ENCODE assay signal across 8 cellular contexts in the genomic region with DNA sequence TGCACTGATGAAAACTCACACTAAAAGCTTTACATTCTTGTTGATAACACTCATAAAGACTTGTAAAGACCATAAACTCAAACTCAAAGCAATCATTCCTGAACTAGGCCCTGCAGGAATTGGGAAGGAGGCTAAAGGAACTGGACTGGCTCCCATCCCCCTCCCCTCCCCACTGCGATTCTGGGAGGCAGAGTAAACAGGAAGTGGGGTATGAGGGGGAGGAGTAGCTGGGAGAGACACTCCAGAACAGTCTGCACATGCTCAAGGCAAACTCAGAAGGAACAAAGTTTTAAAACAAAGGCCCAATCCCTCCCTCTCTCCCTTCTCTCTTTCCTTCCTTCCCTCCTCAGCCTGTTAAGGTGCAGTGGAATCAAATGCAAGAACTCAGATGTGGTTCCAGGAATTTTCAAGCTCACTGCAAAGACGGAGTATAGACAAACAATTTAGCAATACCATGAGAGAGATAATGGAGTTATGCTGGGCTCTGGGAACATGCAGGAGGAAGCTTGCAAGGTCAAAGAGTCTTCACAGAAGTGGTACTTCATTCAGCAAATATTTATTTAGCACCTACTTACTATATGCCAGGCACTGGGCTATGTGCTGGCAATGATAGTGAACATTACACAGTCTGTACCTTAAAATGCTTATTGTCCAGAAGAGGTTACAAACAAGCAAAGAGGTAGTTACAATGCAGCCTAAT. TPM values are rescaled to one million over a fixed set of nuclear protein-coding genes. Genes with fewer than 3 reads are reported as not detected.
A peak's percentile ranks its signal among the peaks of the same experiment; 100 is the strongest.
DNase-seq lines count a peak whose midpoint lies in the region; ATAC-seq and TF ChIP-seq lines count a peak whose summit lies in the region.

No MANE protein-coding gene starts in this region.

- intact Hi-C loops in left cardiac atrium (cut with DNase I): no loop called here
- intact Hi-C loops in stomach (cut with DNase I; ENCODE audit: low total_unique reads): no loop called here

- TF ChIP-seq CTCF in Peyer's patch (IDR thresholded peaks at IDR 0.05): no peak
- no peak for TF ChIP-seq CTCF in stomach (IDR thresholded peaks at IDR 0.05)

- H3K27me3 ChIP-seq in Peyer's patch (no peaks in the 10 kb centered on the region), stomach (no peaks in the 10 kb centered on the region)

- H3K36me3 ChIP-seq in Peyer's patch: no peaks in the 10 kb centered on the region
- H3K36me3 ChIP-seq in stomach: no peaks in the 10 kb centered on the region

- 4 to 28% (median 14%) methylated on average over 2 of the region's 2 CpGs for WGBS in stomach, 5 donors

- H3K4me3 ChIP-seq in Peyer's patch (no peak overlapping the region), stomach (no peak overlapping the region)

- H3K9me3 ChIP-seq in Peyer's patch (no peaks in the 10 kb centered on the region), stomach (no peaks in the 10 kb centered on the region)

- no peak for TF ChIP-seq EP300 in stomach (IDR thresholded peaks at IDR 0.05)

- H3K27ac ChIP-seq in Peyer's patch (peak overlapping the region in 3 of 4 donors; percentile 28 to 62 (median 52)), stomach (peak overlapping the region; percentile 23 to 59 (median 51))

- TF ChIP-seq POLR2A in Peyer's patch (IDR thresholded peaks at IDR 0.05) (no peak), stomach (IDR thresholded peaks at IDR 0.05) (no peak)

- ATAC-seq in left cardiac atrium: peak; percentile 81 to 88
- no peak for ATAC-seq in HG03097 (IDR thresholded peaks at IDR 0.05; ENCODE audit: low FRiP score, unreplicated experiment)

- H3K4me1 ChIP-seq in Peyer's patch (peaks cover 0 to 13% (median 0%) of the 10 kb centered on the region in 4 donors), stomach (peaks cover 0 to 16% (median 13%) of the 10 kb centered on the region in 4 donors)

- peak; percentile 17 for DNase-seq in NCI-H748 (lab: John Stamatoyannopoulos, UW; ENCODE audit: unreplicated experiment)
- no peak for DNase-seq in NCI-H748 treated with DMSO at 0.1 percent for 48 hours (lab: John Stamatoyannopoulos, UW)
- peak in 2 of 3 donors; percentile 51 to 63 for DNase-seq in Peyer's patch
- peak; percentile 33 for DNase-seq in left cardiac atrium
- DNase-seq in stomach: no peak
- DNase-seq in COLO829 (ENCODE audit: low spot score): no peak
- no peak for DNase-seq in stimulated activated CD4-positive, alpha-beta T cell treated with anti-CD3 and anti-CD28 coated beads, Interleukin-4, amount 100 ng/mL, for 24 hours

RNA-seq across cellular contexts. Expression of a gene that starts 15.9 kb away (rescaled TPM):
- total RNA-seq in Peyer's patch (10 to 100 TPM; 22.3 to 29.9 (median 27.8) TPM), left cardiac atrium (10 to 100 TPM; 30.8 to 34.4 TPM), stomach (10 to 100 TPM; 16.7 to 69.3 (median 44.6) TPM)
- 10 to 100 TPM; 31.1 to 59.4 (median 55.0) TPM for polyA plus RNA-seq in stomach

Comparison
In these comparisons a context has a peak if more than half of its experiments do, and no peak if none do; other contexts are left out.
1. DNase-seq: peak in NCI-H748 (single experiment), Peyer's patch (2 of 3) and left cardiac atrium (single experiment); none in NCI-H748 treated with DMSO at 0.1 percent for 48 hours (single experiment), stomach (single experiment), COLO829 (single experiment) and stimulated activated CD4-positive, alpha-beta T cell treated with anti-CD3 and anti-CD28 coated beads, Interleukin-4, amount 100 ng/mL, for 24 hours (single experiment).